1 cellular context compared by ENCODE assay signal in genomic region chr7:128408709-128409434, GRCh38.
TF ChIP-seq lines count a peak whose summit lies in the region.

No MANE protein-coding gene starts in this region.

TF ChIP-seq in K562, 482 proteins besides CTCF, POLR2A, EP300 and RAD21 (continued from another document and continues in another):
- TF ChIP-seq, protein P1, sequence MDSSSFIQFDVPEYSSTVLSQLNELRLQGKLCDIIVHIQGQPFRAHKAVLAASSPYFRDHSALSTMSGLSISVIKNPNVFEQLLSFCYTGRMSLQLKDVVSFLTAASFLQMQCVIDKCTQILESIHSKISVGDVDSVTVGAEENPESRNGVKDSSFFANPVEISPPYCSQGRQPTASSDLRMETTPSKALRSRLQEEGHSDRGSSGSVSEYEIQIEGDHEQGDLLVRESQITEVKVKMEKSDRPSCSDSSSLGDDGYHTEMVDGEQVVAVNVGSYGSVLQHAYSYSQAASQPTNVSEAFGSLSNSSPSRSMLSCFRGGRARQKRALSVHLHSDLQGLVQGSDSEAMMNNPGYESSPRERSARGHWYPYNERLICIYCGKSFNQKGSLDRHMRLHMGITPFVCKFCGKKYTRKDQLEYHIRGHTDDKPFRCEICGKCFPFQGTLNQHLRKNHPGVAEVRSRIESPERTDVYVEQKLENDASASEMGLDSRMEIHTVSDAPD (CRISPR knock-in tag; IDR thresholded peaks at IDR 0.05), result no peak
- TF ChIP-seq, protein P2, sequence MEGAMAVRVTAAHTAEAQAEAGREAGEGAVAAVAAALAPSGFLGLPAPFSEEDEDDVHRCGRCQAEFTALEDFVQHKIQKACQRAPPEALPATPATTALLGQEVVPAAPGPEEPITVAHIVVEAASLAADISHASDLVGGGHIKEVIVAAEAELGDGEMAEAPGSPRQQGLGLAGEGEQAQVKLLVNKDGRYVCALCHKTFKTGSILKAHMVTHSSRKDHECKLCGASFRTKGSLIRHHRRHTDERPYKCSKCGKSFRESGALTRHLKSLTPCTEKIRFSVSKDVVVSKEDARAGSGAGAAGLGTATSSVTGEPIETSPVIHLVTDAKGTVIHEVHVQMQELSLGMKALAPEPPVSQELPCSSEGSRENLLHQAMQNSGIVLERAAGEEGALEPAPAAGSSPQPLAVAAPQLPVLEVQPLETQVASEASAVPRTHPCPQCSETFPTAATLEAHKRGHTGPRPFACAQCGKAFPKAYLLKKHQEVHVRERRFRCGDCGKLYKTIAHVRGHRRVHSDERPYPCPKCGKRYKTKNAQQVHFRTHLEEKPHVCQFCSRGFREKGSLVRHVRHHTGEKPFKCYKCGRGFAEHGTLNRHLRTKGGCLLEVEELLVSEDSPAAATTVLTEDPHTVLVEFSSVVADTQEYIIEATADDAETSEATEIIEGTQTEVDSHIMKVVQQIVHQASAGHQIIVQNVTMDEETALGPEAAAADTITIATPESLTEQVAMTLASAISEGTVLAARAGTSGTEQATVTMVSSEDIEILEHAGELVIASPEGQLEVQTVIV (CRISPR knock-in tag; IDR thresholded peaks at IDR 0.05; ENCODE audit: borderline replicate concordance), result no peak
- TF ChIP-seq NFRKB (IDR thresholded peaks at IDR 0.05; ENCODE audit: low read depth), result no peak
- no peak for TF ChIP-seq ZNF24 (IDR thresholded peaks at IDR 0.05)
- no peak; the same call in 1 of the 2 replicates for TF ChIP-seq TCF7 (IDR thresholded peaks at IDR 0.05; ENCODE audit: borderline replicate concordance)
- no peak for TF ChIP-seq CBFB (CRISPR knock-in tag; IDR thresholded peaks at IDR 0.05)
- TF ChIP-seq ZNF584 (CRISPR knock-in tag; IDR thresholded peaks at IDR 0.05; ENCODE audit: low read depth), result no peak
- TF ChIP-seq AFF4 (CRISPR knock-in tag; IDR thresholded peaks at IDR 0.05), result peak; percentile 86; the same call in 1 of the 2 replicates
- no peak for TF ChIP-seq MCM5 (IDR thresholded peaks at IDR 0.05; ENCODE audit: low read depth)
- no peak for TF ChIP-seq JUND (IDR thresholded peaks at IDR 0.05; ENCODE audit: borderline replicate concordance, low read depth, low read length)
- TF ChIP-seq JUND (tag; IDR thresholded peaks at IDR 0.05; ENCODE audit: borderline replicate concordance, low read depth, low read length), result no peak
- no peak for TF ChIP-seq USF2 (CRISPR knock-in tag; IDR thresholded peaks at IDR 0.05)
- TF ChIP-seq SREBF2 (CRISPR knock-in tag; IDR thresholded peaks at IDR 0.05), result no peak
- TF ChIP-seq ZBTB11 (CRISPR knock-in tag; IDR thresholded peaks at IDR 0.05), result no peak
- no peak for TF ChIP-seq ZNF655 (CRISPR knock-in tag; IDR thresholded peaks at IDR 0.05)
- no peak for TF ChIP-seq BDP1 (IDR thresholded peaks at IDR 0.05; ENCODE audit: insufficient read depth, insufficient read length)
- no peak for TF ChIP-seq FOXJ2 (tag; IDR thresholded peaks at IDR 0.05)
- no peak for TF ChIP-seq MED1 (CRISPR knock-in tag; IDR thresholded peaks at IDR 0.05; ENCODE audit: borderline replicate concordance)
- peak; percentile 80 for TF ChIP-seq KAT7 (CRISPR knock-in tag; IDR thresholded peaks at IDR 0.05; ENCODE audit: borderline replicate concordance)
- no peak for TF ChIP-seq ZFP30 (CRISPR knock-in tag; IDR thresholded peaks at IDR 0.05; ENCODE audit: borderline replicate concordance)
- TF ChIP-seq RCOR1 (IDR thresholded peaks at IDR 0.05; ENCODE audit: borderline replicate concordance in 1 of 2, low read depth in 2 of 2, low read length in 2 of 2), result no peak; a peak in 1 of 4 replicates
- TF ChIP-seq BCLAF1 (IDR thresholded peaks at IDR 0.05; ENCODE audit: borderline replicate concordance in 1 of 2, control insufficient read depth in 1 of 2, low read depth in 2 of 2, low read length in 1 of 2), result no peak
- TF ChIP-seq, protein P3, sequence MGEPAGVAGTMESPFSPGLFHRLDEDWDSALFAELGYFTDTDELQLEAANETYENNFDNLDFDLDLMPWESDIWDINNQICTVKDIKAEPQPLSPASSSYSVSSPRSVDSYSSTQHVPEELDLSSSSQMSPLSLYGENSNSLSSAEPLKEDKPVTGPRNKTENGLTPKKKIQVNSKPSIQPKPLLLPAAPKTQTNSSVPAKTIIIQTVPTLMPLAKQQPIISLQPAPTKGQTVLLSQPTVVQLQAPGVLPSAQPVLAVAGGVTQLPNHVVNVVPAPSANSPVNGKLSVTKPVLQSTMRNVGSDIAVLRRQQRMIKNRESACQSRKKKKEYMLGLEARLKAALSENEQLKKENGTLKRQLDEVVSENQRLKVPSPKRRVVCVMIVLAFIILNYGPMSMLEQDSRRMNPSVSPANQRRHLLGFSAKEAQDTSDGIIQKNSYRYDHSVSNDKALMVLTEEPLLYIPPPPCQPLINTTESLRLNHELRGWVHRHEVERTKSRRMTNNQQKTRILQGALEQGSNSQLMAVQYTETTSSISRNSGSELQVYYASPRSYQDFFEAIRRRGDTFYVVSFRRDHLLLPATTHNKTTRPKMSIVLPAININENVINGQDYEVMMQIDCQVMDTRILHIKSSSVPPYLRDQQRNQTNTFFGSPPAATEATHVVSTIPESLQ (CRISPR knock-in tag; IDR thresholded peaks at IDR 0.05), result no peak
- TF ChIP-seq, protein P4, sequence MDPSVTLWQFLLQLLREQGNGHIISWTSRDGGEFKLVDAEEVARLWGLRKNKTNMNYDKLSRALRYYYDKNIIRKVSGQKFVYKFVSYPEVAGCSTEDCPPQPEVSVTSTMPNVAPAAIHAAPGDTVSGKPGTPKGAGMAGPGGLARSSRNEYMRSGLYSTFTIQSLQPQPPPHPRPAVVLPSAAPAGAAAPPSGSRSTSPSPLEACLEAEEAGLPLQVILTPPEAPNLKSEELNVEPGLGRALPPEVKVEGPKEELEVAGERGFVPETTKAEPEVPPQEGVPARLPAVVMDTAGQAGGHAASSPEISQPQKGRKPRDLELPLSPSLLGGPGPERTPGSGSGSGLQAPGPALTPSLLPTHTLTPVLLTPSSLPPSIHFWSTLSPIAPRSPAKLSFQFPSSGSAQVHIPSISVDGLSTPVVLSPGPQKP (CRISPR knock-in tag; IDR thresholded peaks at IDR 0.05), result no peak
- TF ChIP-seq ELF4 (CRISPR knock-in tag; IDR thresholded peaks at IDR 0.05), result no peak
- TF ChIP-seq ZNF347 (CRISPR knock-in tag; IDR thresholded peaks at IDR 0.05; ENCODE audit: low read depth), result no peak
- TF ChIP-seq CHD4 (IDR thresholded peaks at IDR 0.05; ENCODE audit: insufficient read depth, insufficient replicate concordance, low read depth, low read length, poor library complexity, severe bottlenecking), result no peak
- TF ChIP-seq CHCHD3 (CRISPR knock-in tag; IDR thresholded peaks at IDR 0.05), result no peak
